In the genomic region with DNA sequence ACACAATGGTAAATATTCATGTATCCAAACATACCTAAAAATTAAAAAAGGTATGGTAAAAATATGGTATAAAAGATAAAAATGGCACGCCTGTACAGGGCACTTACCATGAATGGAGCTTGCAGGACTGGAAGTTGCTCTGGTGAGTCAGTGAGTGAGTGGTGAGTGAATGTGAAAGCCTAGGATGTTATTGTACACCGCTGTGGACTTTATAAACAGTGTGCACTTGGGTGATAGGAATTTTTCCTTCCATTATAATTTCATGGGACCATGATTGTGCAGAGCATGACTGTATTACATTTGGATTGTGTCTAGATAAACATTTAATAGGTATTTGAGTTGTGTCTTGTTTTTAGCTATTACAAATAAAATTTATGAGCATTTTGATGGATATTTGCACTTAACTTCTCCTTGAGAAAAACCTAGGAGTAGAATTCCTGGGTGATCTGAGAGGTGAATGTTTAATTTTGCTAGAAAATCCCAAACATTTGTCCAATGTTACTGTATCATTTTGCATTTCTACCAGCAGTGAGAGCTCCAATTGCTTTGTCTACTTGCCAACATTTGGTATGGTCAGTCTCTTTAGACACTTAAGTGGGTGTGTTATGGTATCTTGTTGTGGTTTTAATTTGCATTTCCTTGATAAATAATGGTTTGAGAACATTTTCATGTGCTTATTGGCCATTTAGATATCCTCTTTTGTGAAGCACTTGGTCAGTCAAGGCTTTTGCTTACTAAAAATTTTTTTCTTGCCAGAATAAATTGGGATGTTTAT, we compare ENCODE assay signal across 1 cellular context.
A peak's percentile ranks its signal among the peaks of the same experiment; 100 is the strongest.
TF ChIP-seq lines count a peak whose summit lies in the region.

No MANE protein-coding gene starts in this region.

TF ChIP-seq in IMR-90, 13 proteins besides CTCF, POLR2A, EP300 and RAD21:
- TF ChIP-seq FOS (IDR thresholded peaks at IDR 0.05; ENCODE audit: low read depth, low read length) (peak; percentile 42), RFX5 (IDR thresholded peaks at IDR 0.05; ENCODE audit: low read depth, low read length) (no peak)
- TF ChIP-seq, protein P1, sequence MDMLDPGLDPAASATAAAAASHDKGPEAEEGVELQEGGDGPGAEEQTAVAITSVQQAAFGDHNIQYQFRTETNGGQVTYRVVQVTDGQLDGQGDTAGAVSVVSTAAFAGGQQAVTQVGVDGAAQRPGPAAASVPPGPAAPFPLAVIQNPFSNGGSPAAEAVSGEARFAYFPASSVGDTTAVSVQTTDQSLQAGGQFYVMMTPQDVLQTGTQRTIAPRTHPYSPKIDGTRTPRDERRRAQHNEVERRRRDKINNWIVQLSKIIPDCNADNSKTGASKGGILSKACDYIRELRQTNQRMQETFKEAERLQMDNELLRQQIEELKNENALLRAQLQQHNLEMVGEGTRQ (IDR thresholded peaks at IDR 0.05; ENCODE audit: low read depth, low read length), result no peak
